Comparison of ENCODE assay signal across 2 cellular contexts in the genomic region with DNA sequence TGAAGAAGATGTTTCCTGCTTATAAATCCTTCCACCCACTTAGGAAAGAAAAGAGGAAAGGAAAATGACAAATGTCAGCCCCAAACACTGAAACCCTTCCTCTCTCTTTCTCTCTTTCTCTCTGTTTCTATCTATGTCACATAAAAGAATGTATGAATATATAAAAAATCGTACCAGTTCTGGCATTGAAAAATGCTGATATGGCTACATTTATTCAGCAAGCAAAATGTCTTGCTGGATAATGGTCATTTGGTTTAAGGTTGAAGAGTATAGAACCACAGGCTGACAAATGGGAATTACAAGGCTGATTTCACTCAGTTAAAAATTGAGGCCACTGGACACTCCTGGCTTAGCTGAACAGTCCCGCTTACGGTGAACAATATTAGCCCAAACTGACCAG.
TF ChIP-seq lines count a peak whose summit lies in the region.

No MANE protein-coding gene starts in this region.

TF ChIP-seq in HepG2, 621 proteins besides CTCF, POLR2A, EP300 and RAD21 (continued from another document):
- peak; percentile 78 for TF ChIP-seq MAFF (IDR thresholded peaks at IDR 0.05; ENCODE audit: low read depth, low read length)
- peak; percentile 71 to 83 for TF ChIP-seq MAFK (conservative IDR thresholded peaks at IDR 0.05 in 1 of 2, IDR thresholded peaks at IDR 0.05 in 1 of 2; ENCODE audit: low read length in 2 of 2)
TF ChIP-seq in HepG2: peak in this region for 2.

TF ChIP-seq in IMR-90, 13 proteins besides CTCF, POLR2A, EP300 and RAD21 (continued from another document):
- TF ChIP-seq, protein P1, sequence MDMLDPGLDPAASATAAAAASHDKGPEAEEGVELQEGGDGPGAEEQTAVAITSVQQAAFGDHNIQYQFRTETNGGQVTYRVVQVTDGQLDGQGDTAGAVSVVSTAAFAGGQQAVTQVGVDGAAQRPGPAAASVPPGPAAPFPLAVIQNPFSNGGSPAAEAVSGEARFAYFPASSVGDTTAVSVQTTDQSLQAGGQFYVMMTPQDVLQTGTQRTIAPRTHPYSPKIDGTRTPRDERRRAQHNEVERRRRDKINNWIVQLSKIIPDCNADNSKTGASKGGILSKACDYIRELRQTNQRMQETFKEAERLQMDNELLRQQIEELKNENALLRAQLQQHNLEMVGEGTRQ (IDR thresholded peaks at IDR 0.05; ENCODE audit: low read depth, low read length) = no peak
